Comparison of ENCODE assay signal across 8 cellular contexts in the genomic region with DNA sequence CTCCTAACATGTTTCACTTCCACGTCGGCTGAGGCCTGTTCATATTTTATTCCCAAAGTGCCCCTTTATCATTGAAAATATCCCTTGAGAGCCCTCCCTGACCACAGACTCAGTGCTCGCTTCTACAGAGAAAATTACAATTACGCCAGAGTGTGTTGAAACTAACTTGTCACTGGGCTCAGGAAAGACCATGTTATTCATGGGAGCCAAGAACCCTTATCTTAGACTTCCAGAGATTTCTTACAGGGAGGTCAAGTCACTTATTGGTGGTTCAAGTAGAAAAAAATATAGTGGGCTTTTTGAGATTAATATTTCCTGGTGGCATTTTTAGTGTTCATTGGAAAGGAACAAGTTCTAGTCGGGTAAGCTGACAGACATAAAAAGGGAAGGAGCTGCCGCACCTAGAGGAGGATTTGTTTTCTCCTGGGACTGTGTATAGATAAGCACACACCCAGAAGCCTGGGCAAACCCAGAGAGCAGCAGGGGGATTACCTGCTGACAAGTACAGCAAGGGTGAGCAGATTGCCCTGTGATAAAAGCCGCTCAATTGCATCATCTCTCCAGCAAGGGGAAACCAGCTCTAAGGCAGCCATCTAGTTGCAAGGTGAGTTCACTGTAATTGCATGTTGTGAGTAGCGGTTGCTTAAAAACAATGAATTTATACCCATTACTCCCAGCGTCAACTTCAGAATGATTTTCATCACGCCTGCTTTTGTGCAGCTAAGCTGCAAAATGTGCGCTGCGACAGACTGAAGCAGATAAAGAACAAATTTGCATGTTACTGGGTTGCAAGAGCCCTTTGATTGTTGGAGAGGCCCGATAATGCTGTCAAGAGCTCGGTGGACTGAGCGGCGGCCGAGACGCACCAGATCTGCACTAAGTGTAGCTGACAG. TPM values are rescaled to one million over a fixed set of nuclear protein-coding genes. Genes with fewer than 3 reads are reported as not detected.
DNase-seq lines count a peak whose midpoint lies in the region; ATAC-seq, FAIRE-seq and TF ChIP-seq lines count a peak whose summit lies in the region.

No MANE protein-coding gene starts in this region.

- TF ChIP-seq POLR2A in GM12891 (IDR thresholded peaks at IDR 0.05; ENCODE audit: low read depth, low read length) = no peak
- no peak for TF ChIP-seq POLR2A in H54 (IDR thresholded peaks at IDR 0.05; ENCODE audit: low read depth, low read length)

- intact Hi-C loops in left ventricle myocardium superior (cut with micrococcal nuclease) (no loop called here), posterior vena cava (cut with DNase I) (loop anchor here in 1 of 2 donors (5.0 kb wide), 1 partner anchor 184 kb away; no protein-coding TSS in a partner anchor)

- peak; percentile 74 for ATAC-seq in HG02571 (IDR thresholded peaks at IDR 0.05; ENCODE audit: unreplicated experiment)
- peak; percentile 92 for ATAC-seq in left ventricle myocardium superior
- no peak for ATAC-seq in HG02970 (IDR thresholded peaks at IDR 0.05; ENCODE audit: low FRiP score, unreplicated experiment)

- DNase-seq in GM12891 (ENCODE audit: insufficient read length, low spot score) = no peak
- DNase-seq in NCI-H2171 treated with DMSO at 0.1 percent for 48 hours (lab: John Stamatoyannopoulos, UW) = peak; percentile 95
- peak; percentile 43 for DNase-seq in left ventricle myocardium superior
- DNase-seq in posterior vena cava (ENCODE audit: low spot score) = no peak
- DNase-seq in EL = no peak
- DNase-seq in H54 (ENCODE audit: insufficient read length, low spot score) = no peak

- FAIRE-seq in GM12891 (lab: Jason Lieb, UNC) = peak; percentile 56
- FAIRE-seq in H54 (lab: Jason Lieb, UNC) = no peak

TF ChIP-seq in GM12891, 5 proteins besides CTCF, POLR2A, EP300 and RAD21:
- TF ChIP-seq TAF1 (IDR thresholded peaks at IDR 0.05; ENCODE audit: low read depth, low read length) (no peak), SPI1 (IDR thresholded peaks at IDR 0.05; ENCODE audit: low read depth, low read length) (no peak), PAX5 (IDR thresholded peaks at IDR 0.05; ENCODE audit: insufficient read depth, low read length, severe bottlenecking) (no peak), POLR2AphosphoS5 (IDR thresholded peaks at IDR 0.05; ENCODE audit: low read depth, low read length) (no peak), POU2F2 (IDR thresholded peaks at IDR 0.05; ENCODE audit: low read depth, low read length) (no peak)

RNA-seq across cellular contexts. Expression of a gene that starts 46.2 kb away (rescaled TPM):
- 0.03 TPM for polyA plus RNA-seq in GM12891 (2012; ENCODE audit: low read depth, missing spikeins)
- total RNA-seq in left ventricle myocardium superior (0.12 TPM), posterior vena cava (under 1 TPM; 0.19 to 0.32 TPM)

Comparison
In these comparisons a context has a peak if more than half of its experiments do, and no peak if none do; other contexts are left out.
1. DNase-seq: peak in NCI-H2171 treated with DMSO at 0.1 percent for 48 hours (single experiment) and left ventricle myocardium superior (single experiment); none in GM12891 (single experiment), posterior vena cava (single experiment), EL (single experiment) and H54 (single experiment).